8 cellular contexts compared by ENCODE assay signal in genomic region chr17:34254651-34255380, GRCh38. TPM values are rescaled to one million over a fixed set of nuclear protein-coding genes. Genes with fewer than 3 reads are reported as not detected.
DNase-seq lines count a peak whose midpoint lies in the region; ATAC-seq and TF ChIP-seq lines count a peak whose summit lies in the region.

Gene CCL2 (plus strand): TSS chr17:34255285. CDS start chr17:34255350, 65 bp downstream.

- peak within 1 kb of the TSS; percentile 80; the same call in 2 of the 3 replicates for H2BK15ac ChIP-seq in IMR-90 (ENCODE audit: low read depth, low read length)

- H2AFZ ChIP-seq in IMR-90 (replicated peaks; ENCODE audit: low read length, poor library complexity): peak within 1 kb of the TSS; percentile 92

- peak within 1 kb of the TSS; percentile 89 for H3K27ac ChIP-seq in IMR-90 (ENCODE audit: insufficient read depth, low read length)

- no peaks in the 10 kb centered on the region for H4K20me1 ChIP-seq in IMR-90 (ENCODE audit: insufficient read depth, low read length)

- DNase-seq in IMR-90: peak; percentile 85
- DNase-seq in WTC11 (ENCODE audit: low spot score): peak; percentile 63
- DNase-seq in cardiac septum (ENCODE audit: low spot score): peak; percentile 77
- DNase-seq in posterior vena cava (ENCODE audit: low spot score): peak; percentile 86
- DNase-seq in NCI-H1930 (lab: John Stamatoyannopoulos, UW): no peak
- no peak for DNase-seq in activated CD4-positive, CD25-positive, alpha-beta regulatory T cell treated with anti-CD3 and anti-CD28 coated beads, Interleukin-2, amount 50 U/mL, for 72 hours
- no peak for DNase-seq in activated T-helper 1 cell treated with anti-CD3 and anti-CD28 coated beads, Interleukin-12 subunit alpha, Interleukin-12 subunit beta, Interleukin-2, Interleukin-4 antibody, amounts not matched to agents 30 ng/mL and 10 ng/mL and 1 ng/mL, durations not matched to agents 14 hours and 24 hours and 36 hours (ENCODE audit: low spot score)
- no peak for DNase-seq in NCI-H510A treated with DMSO at 0.1 percent for 48 hours (lab: John Stamatoyannopoulos, UW)

- no peaks in the 10 kb centered on the region for H3K9me3 ChIP-seq in IMR-90 (ENCODE audit: control insufficient read depth, insufficient read depth, low read length)

- intact Hi-C loops in IMR-90 (cut with micrococcal nuclease): loop anchor here (1.0 kb wide), 3 partner anchors 20 to 55 kb away; no protein-coding TSS in a partner anchor
- intact Hi-C loops in cardiac septum (cut with DNase I): loop anchor here (1.0 to 10.0 kb wide), 3 partner anchors 30 to 1120 kb away; partner anchors contain the start of genes CCL11 and SLFN11
- intact Hi-C loops in posterior vena cava (cut with DNase I): loop anchor here in 1 of 2 donors (5.0 kb wide), 1 partner anchor 52 kb away; no protein-coding TSS in a partner anchor
- intact Hi-C loops in activated T-helper 1 cell treated with anti-CD3 and anti-CD28 coated beads, Interleukin-12 subunit alpha, Interleukin-12 subunit beta, Interleukin-2, Interleukin-4 antibody, amounts not matched to agents 30 ng/mL and 10 ng/mL and 1 ng/mL, durations not matched to agents 14 hours and 24 hours and 36 hours (cut with micrococcal nuclease): no loop called here

- in situ Hi-C loops in IMR-90 (cut with MboI; ENCODE audit: low sequenced_read_pairs): loop anchor here (25.0 kb wide), 1 partner anchor 857 kb away; the partner anchor contains the start of genes FNDC8 and RAD51D

- dilution Hi-C loops in IMR-90 (cut with HindIII; ENCODE audit: low sequenced_read_pairs, unreplicated experiment): no loop called here

- peak within 1 kb of the TSS; percentile 90 for H3K4me2 ChIP-seq in IMR-90 (ENCODE audit: low read depth, low read length)

- peaks cover 24% of the 10 kb centered on the region for H3K9me1 ChIP-seq in IMR-90 (ENCODE audit: insufficient read depth, low read length)

- no peak for TF ChIP-seq RAD21 in IMR-90 (IDR thresholded peaks at IDR 0.05; ENCODE audit: low read length)

- BruUV-seq in IMR-90 (replicated peaks; lab: Mats Ljungman, UMichigan): no TSS peak

- H3K23ac ChIP-seq in IMR-90 (ENCODE audit: low read depth, low read length): peak within 1 kb of the TSS; percentile 54

- H3K56ac ChIP-seq in IMR-90 (ENCODE audit: extremely low read depth, insufficient read depth, low read length): peak within 1 kb of the TSS; percentile 74

- H3K36me3 Mint-ChIP-seq in WTC11: no peaks in the 10 kb centered on the region
- no peaks in the 10 kb centered on the region for H3K36me3 Mint-ChIP-seq in activated T-helper 1 cell treated with anti-CD3 and anti-CD28 coated beads, Interleukin-12 subunit alpha, Interleukin-12 subunit beta, Interleukin-2, Interleukin-4 antibody, amounts not matched to agents 30 ng/mL and 10 ng/mL and 1 ng/mL, durations not matched to agents 14 hours and 24 hours and 36 hours (ENCODE audit: low read depth)

- H3K4me3 ChIP-seq in IMR-90 (ENCODE audit: insufficient read depth, low read depth, low read length): peak within 1 kb of the TSS; percentile 47

- TF ChIP-seq CTCF in IMR-90 (conservative IDR thresholded peaks at IDR 0.05; ENCODE audit: low read depth, low read length): no peak
- TF ChIP-seq CTCF in WTC11 (IDR thresholded peaks at IDR 0.05): no peak

- CTCF ChIA-PET in IMR-90 (lab: Yijun Ruan, JAX) (interaction anchor here (0.6 to 1.9 kb wide), 3 partner anchors 10 to 107 kb away, joined by 3 to 5 read pairs (median 4); no protein-coding TSS in a partner anchor), WTC11 (lab: Charles Lee) (interaction anchor here (1.2 to 3.1 kb wide), 2 partner anchors 106 to 108 kb away, joined by 3 to 28 read pairs; no protein-coding TSS in a partner anchor)

- H3K27me3 Mint-ChIP-seq in WTC11 (ENCODE audit: low read depth): peaks cover 27% of the 10 kb centered on the region
- H3K27me3 Mint-ChIP-seq in activated T-helper 1 cell treated with anti-CD3 and anti-CD28 coated beads, Interleukin-12 subunit alpha, Interleukin-12 subunit beta, Interleukin-2, Interleukin-4 antibody, amounts not matched to agents 30 ng/mL and 10 ng/mL and 1 ng/mL, durations not matched to agents 14 hours and 24 hours and 36 hours (ENCODE audit: insufficient read depth): peaks cover 40% of the 10 kb centered on the region

- peak within 1 kb of the TSS; percentile 84 for H3K18ac ChIP-seq in IMR-90 (ENCODE audit: low read depth, low read length)

- POLR2A ChIA-PET in IMR-90 (lab: Charles Lee; ENCODE audit: unreplicated experiment) (interaction anchor here (0.6 kb wide), 3 partner anchors 50 to 1326 kb away, joined by 3 to 4 read pairs (median 4); no protein-coding TSS in a partner anchor), WTC11 (lab: Charles Lee) (interaction anchor here (1.5 kb wide), 1 partner anchor 91 kb away, joined by 6 read pairs; no protein-coding TSS in a partner anchor)

- peaks cover 62% of the 10 kb centered on the region for H3K4me1 Mint-ChIP-seq in WTC11
- peaks cover 19% of the 10 kb centered on the region for H3K4me1 Mint-ChIP-seq in activated T-helper 1 cell treated with anti-CD3 and anti-CD28 coated beads, Interleukin-12 subunit alpha, Interleukin-12 subunit beta, Interleukin-2, Interleukin-4 antibody, amounts not matched to agents 30 ng/mL and 10 ng/mL and 1 ng/mL, durations not matched to agents 14 hours and 24 hours and 36 hours (ENCODE audit: low read depth)

- ATAC-seq in IMR-90 (ENCODE audit: low read depth) (peak; percentile 69), WTC11 (peak; percentile 94)

- H3K27me3 ChIP-seq in IMR-90 (ENCODE audit: control insufficient read depth, insufficient read depth, low read length): no peaks in the 10 kb centered on the region

- H2AK5ac ChIP-seq in IMR-90 (ENCODE audit: low read depth, low read length): peak within 1 kb of the TSS; percentile 82

- H3K4me3 Mint-ChIP-seq in WTC11: peak within 1 kb of the TSS; percentile 72
- H3K4me3 Mint-ChIP-seq in activated T-helper 1 cell treated with anti-CD3 and anti-CD28 coated beads, Interleukin-12 subunit alpha, Interleukin-12 subunit beta, Interleukin-2, Interleukin-4 antibody, amounts not matched to agents 30 ng/mL and 10 ng/mL and 1 ng/mL, durations not matched to agents 14 hours and 24 hours and 36 hours: no peak within 1 kb of the TSS

- H3K79me1 ChIP-seq in IMR-90 (ENCODE audit: low read depth in 1 of 2, low read length in 2 of 2): no peaks in the 10 kb centered on the region

- peaks cover 3% of the 10 kb centered on the region; the same call in 1 of the 2 replicates for H3K36me3 ChIP-seq in IMR-90 (ENCODE audit: control insufficient read depth, insufficient read depth, low read length)

- H3K14ac ChIP-seq in IMR-90 (replicated peaks; ENCODE audit: low read depth, low read length): peak within 1 kb of the TSS; percentile 95

- peak within 1 kb of the TSS; percentile 13 for H2AK9ac ChIP-seq in IMR-90 (replicated peaks; ENCODE audit: low read depth, low read length, poor library complexity)

- TF ChIP-seq POLR2A in IMR-90 (IDR thresholded peaks at IDR 0.05; ENCODE audit: low read depth, low read length): peak; percentile 37; the same call in 1 of the 2 replicates

- H3K27ac Mint-ChIP-seq in WTC11: peak within 1 kb of the TSS; percentile 98
- H3K27ac Mint-ChIP-seq in activated T-helper 1 cell treated with anti-CD3 and anti-CD28 coated beads, Interleukin-12 subunit alpha, Interleukin-12 subunit beta, Interleukin-2, Interleukin-4 antibody, amounts not matched to agents 30 ng/mL and 10 ng/mL and 1 ng/mL, durations not matched to agents 14 hours and 24 hours and 36 hours: no peak within 1 kb of the TSS

- peak within 1 kb of the TSS; percentile 76 for H2BK20ac ChIP-seq in IMR-90 (ENCODE audit: low read depth, low read length)

- H3K4ac ChIP-seq in IMR-90 (ENCODE audit: low read depth, low read length): peak within 1 kb of the TSS; percentile 90

- WGBS in IMR-90 (ENCODE audit: extremely low coverage in 2 of 2, insufficient read length in 1 of 2), 2 experiments: 0% methylated on average over 7 of the region's 11 CpGs; no CpG with 5 or more reads in 1 of the 2 experiments

- H2BK120ac ChIP-seq in IMR-90 (ENCODE audit: low read depth, low read length): peak within 1 kb of the TSS; percentile 92

- H4K91ac ChIP-seq in IMR-90 (ENCODE audit: insufficient read depth, low read depth, low read length): peak within 1 kb of the TSS; percentile 85

- peak within 1 kb of the TSS; percentile 92 for H2BK5ac ChIP-seq in IMR-90 (ENCODE audit: low read depth, low read length, poor library complexity, severe bottlenecking)

- no peaks in the 10 kb centered on the region for H3K9me3 Mint-ChIP-seq in WTC11
- no peaks in the 10 kb centered on the region for H3K9me3 Mint-ChIP-seq in activated T-helper 1 cell treated with anti-CD3 and anti-CD28 coated beads, Interleukin-12 subunit alpha, Interleukin-12 subunit beta, Interleukin-2, Interleukin-4 antibody, amounts not matched to agents 30 ng/mL and 10 ng/mL and 1 ng/mL, durations not matched to agents 14 hours and 24 hours and 36 hours

- peaks cover 38% of the 10 kb centered on the region for H3K4me1 ChIP-seq in IMR-90 (ENCODE audit: control insufficient read depth, insufficient read depth, low read length)

- peak within 1 kb of the TSS; percentile 83 for H4K5ac ChIP-seq in IMR-90 (ENCODE audit: low read depth, low read length)

- H3K9ac ChIP-seq in IMR-90 (ENCODE audit: low read depth, low read length): peak within 1 kb of the TSS; percentile 83

- H4K8ac ChIP-seq in IMR-90 (ENCODE audit: low read depth in 2 of 2, low read length in 2 of 2): peak within 1 kb of the TSS; percentile 31 to 81

TF ChIP-seq in IMR-90, 13 proteins besides CTCF, POLR2A, EP300 and RAD21 (continues in another document):
- TF ChIP-seq MAFK (IDR thresholded peaks at IDR 0.05; ENCODE audit: low read depth, low read length): no peak

TF ChIP-seq in WTC11, 78 proteins besides CTCF, POLR2A, EP300 and RAD21 (continues in another document):
- TF ChIP-seq ETV6 (CRISPR knock-in tag; IDR thresholded peaks at IDR 0.05) (peak; percentile 96), SOX15 (CRISPR knock-in tag; IDR thresholded peaks at IDR 0.05) (no peak), ZNF263 (CRISPR knock-in tag; IDR thresholded peaks at IDR 0.05; ENCODE audit: low read depth) (no peak), TEAD4 (CRISPR knock-in tag; IDR thresholded peaks at IDR 0.05) (0 out of 2 replicates have a peak, but pooled peaks have one; percentile 46), NFE2L1 (CRISPR knock-in tag; IDR thresholded peaks at IDR 0.05) (no peak), GRHL2 (CRISPR knock-in tag; IDR thresholded peaks at IDR 0.05; ENCODE audit: insufficient replicate concordance, severe bottlenecking) (no peak), MYBL2 (CRISPR knock-in tag; IDR thresholded peaks at IDR 0.05) (no peak), GTF2I (CRISPR knock-in tag; conservative IDR thresholded peaks at IDR 0.05) (no peak)

RNA-seq across cellular contexts. Expression of gene CCL2, which starts in this region (rescaled TPM):
- 126 and 206 TPM in 2 replicates for total RNA-seq in IMR-90 (2012; rRNA removed)
- 85.9 and 103 TPM in 2 replicates for polyA plus RNA-seq in IMR-90 (2012; rRNA removed)
- polyA plus RNA-seq in IMR-90 (2012; cell fraction: cytosol; rRNA removed): 67.4 and 73.1 TPM in 2 replicates
- polyA plus RNA-seq in IMR-90 (2012; cell fraction: nucleus; rRNA removed; ENCODE audit: low replicate concordance): 22.7 and 55.8 TPM in 2 replicates
- 2.5 to 5.3 TPM (median 2.7 TPM) in 3 replicates for total RNA-seq in WTC11 (2021)
- 42.3 TPM for total RNA-seq in cardiac septum
- 100 to 1,000 TPM in 1 of 2 donors, 10 to 100 TPM in 1; 39.1 to 155 TPM for total RNA-seq in posterior vena cava
- total RNA-seq in activated T-helper 1 cell treated with anti-CD3 and anti-CD28 coated beads, Interleukin-12 subunit alpha, Interleukin-12 subunit beta, Interleukin-2, Interleukin-4 antibody, amounts not matched to agents 30 ng/mL and 10 ng/mL and 1 ng/mL, durations not matched to agents 14 hours and 24 hours and 36 hours: 0.39 and 0.65 TPM in 2 replicates

Comparison
In these comparisons a context has a peak if more than half of its experiments do, and no peak if none do; other contexts are left out.
1. DNase-seq: peak in IMR-90 (single experiment), WTC11 (single experiment), cardiac septum (single experiment) and posterior vena cava (single experiment); none in NCI-H1930 (0 of 2), activated CD4-positive, CD25-positive, alpha-beta regulatory T cell treated with anti-CD3 and anti-CD28 coated beads, Interleukin-2, amount 50 U/mL, for 72 hours (single experiment), activated T-helper 1 cell treated with anti-CD3 and anti-CD28 coated beads, Interleukin-12 subunit alpha, Interleukin-12 subunit beta, Interleukin-2, Interleukin-4 antibody, amounts not matched to agents 30 ng/mL and 10 ng/mL and 1 ng/mL, durations not matched to agents 14 hours and 24 hours and 36 hours (single experiment) and NCI-H510A treated with DMSO at 0.1 percent for 48 hours (single experiment).